Comparison of ENCODE assay signal across 8 cellular contexts in genomic region chr13:50991624-50992610, GRCh38.
DNase-seq lines count a peak whose midpoint lies in the region; ATAC-seq and TF ChIP-seq lines count a peak whose summit lies in the region.

No MANE protein-coding gene starts in this region.

- H3K27ac ChIP-seq in CD8-positive, alpha-beta memory T cell (ENCODE audit: low read depth, low read length): no peak overlapping the region

- POLR2A ChIA-PET in CD8-positive, alpha-beta memory T cell (lab: Charles Lee): interaction anchor here (0.6 kb wide), 1 partner anchor 18 kb away, joined by 3 read pairs; no protein-coding TSS in a partner anchor

- peaks cover 15% of the 10 kb centered on the region for H3K4me1 ChIP-seq in CD8-positive, alpha-beta memory T cell (ENCODE audit: insufficient read depth, low read length)

- TF ChIP-seq CTCF in osteocyte (IDR thresholded peaks at IDR 0.05): no peak

- DNase-seq in CD8-positive, alpha-beta memory T cell: peak in 2 of 5 donors; percentile 12 to 25
- no peak for DNase-seq in effector CD8-positive, alpha-beta T cell (lab: John Stamatoyannopoulos, UW)
- DNase-seq in NCI-H526 (lab: John Stamatoyannopoulos, UW) (no peak), osteocyte (ENCODE audit: extremely low spot score, unreplicated experiment) (no peak)

- no peaks in the 10 kb centered on the region for H3K27me3 Mint-ChIP-seq in CD8-positive, alpha-beta memory T cell
- H3K27me3 Mint-ChIP-seq in activated T-helper 17 cell treated with anti-CD3 and anti-CD28 coated beads, Interleukin-2, amount 50 U/mL, for 72 hours: no peaks in the 10 kb centered on the region
- no peaks in the 10 kb centered on the region for H3K27me3 Mint-ChIP-seq in stimulated activated memory B cell treated with anti-CD40 and anti-IgM and Interleukin-4, amounts not matched to agents 10 μg/mL and 1 μg/mL and 100 μg/mL, for 72 hours
- H3K27me3 Mint-ChIP-seq in osteocyte (ENCODE audit: unreplicated experiment): peaks cover 5% of the 10 kb centered on the region

- H3K4me1 Mint-ChIP-seq in CD8-positive, alpha-beta memory T cell: peaks cover 17 to 37% (median 29%) of the 10 kb centered on the region in 3 donors
- H3K4me1 Mint-ChIP-seq in activated T-helper 17 cell treated with anti-CD3 and anti-CD28 coated beads, Interleukin-2, amount 50 U/mL, for 72 hours: peaks cover 11% of the 10 kb centered on the region
- peaks cover 20% of the 10 kb centered on the region for H3K4me1 Mint-ChIP-seq in stimulated activated memory B cell treated with anti-CD40 and anti-IgM and Interleukin-4, amounts not matched to agents 10 μg/mL and 1 μg/mL and 100 μg/mL, for 72 hours
- peaks cover 7% of the 10 kb centered on the region for H3K4me1 Mint-ChIP-seq in osteocyte (ENCODE audit: unreplicated experiment)

- no peaks in the 10 kb centered on the region for H3K36me3 ChIP-seq in CD8-positive, alpha-beta memory T cell (ENCODE audit: insufficient read depth, low read length)

- peak overlapping the region; percentile 51 to 92 (median 68) for H3K27ac Mint-ChIP-seq in CD8-positive, alpha-beta memory T cell
- peak overlapping the region; percentile 18 for H3K27ac Mint-ChIP-seq in activated T-helper 17 cell treated with anti-CD3 and anti-CD28 coated beads, Interleukin-2, amount 50 U/mL, for 72 hours
- peak overlapping the region; percentile 65 for H3K27ac Mint-ChIP-seq in stimulated activated memory B cell treated with anti-CD40 and anti-IgM and Interleukin-4, amounts not matched to agents 10 μg/mL and 1 μg/mL and 100 μg/mL, for 72 hours
- H3K27ac Mint-ChIP-seq in osteocyte (ENCODE audit: unreplicated experiment): no peak overlapping the region

- H3K4me3 ChIP-seq in CD8-positive, alpha-beta memory T cell (ENCODE audit: low read length): no peak overlapping the region

- CTCF ChIA-PET in CD8-positive, alpha-beta memory T cell (lab: Charles Lee): no interaction called here

- H3K9me3 ChIP-seq in CD8-positive, alpha-beta memory T cell (ENCODE audit: low read length): no peaks in the 10 kb centered on the region

- peak overlapping the region in 6 of 7 donors; percentile 49 to 78 (median 63) for H3K4me3 Mint-ChIP-seq in CD8-positive, alpha-beta memory T cell
- peak overlapping the region; percentile 12 for H3K4me3 Mint-ChIP-seq in activated T-helper 17 cell treated with anti-CD3 and anti-CD28 coated beads, Interleukin-2, amount 50 U/mL, for 72 hours
- no peak overlapping the region for H3K4me3 Mint-ChIP-seq in stimulated activated memory B cell treated with anti-CD40 and anti-IgM and Interleukin-4, amounts not matched to agents 10 μg/mL and 1 μg/mL and 100 μg/mL, for 72 hours
- H3K4me3 Mint-ChIP-seq in osteocyte (ENCODE audit: unreplicated experiment): no peak overlapping the region

- peaks cover 0 to 6% (median 3%) of the 10 kb centered on the region in 5 donors for H3K9me3 Mint-ChIP-seq in CD8-positive, alpha-beta memory T cell
- H3K9me3 Mint-ChIP-seq in activated T-helper 17 cell treated with anti-CD3 and anti-CD28 coated beads, Interleukin-2, amount 50 U/mL, for 72 hours: peaks cover 5% of the 10 kb centered on the region
- H3K9me3 Mint-ChIP-seq in stimulated activated memory B cell treated with anti-CD40 and anti-IgM and Interleukin-4, amounts not matched to agents 10 μg/mL and 1 μg/mL and 100 μg/mL, for 72 hours: no peaks in the 10 kb centered on the region
- peaks cover 6% of the 10 kb centered on the region for H3K9me3 Mint-ChIP-seq in osteocyte (ENCODE audit: unreplicated experiment)

- no peaks in the 10 kb centered on the region for H3K27me3 ChIP-seq in CD8-positive, alpha-beta memory T cell (ENCODE audit: insufficient read depth, low read length, poor library complexity, severe bottlenecking)

- ATAC-seq in GM19324 (IDR thresholded peaks at IDR 0.05; ENCODE audit: low FRiP score, unreplicated experiment) (peak; percentile 77), HG03342 (IDR thresholded peaks at IDR 0.05; ENCODE audit: unreplicated experiment) (peak; percentile 91)
- ATAC-seq in activated T-helper 17 cell treated with anti-CD3 and anti-CD28 coated beads, Interleukin-2, amount 50 U/mL, for 72 hours (replicated peaks): peak; percentile 83
- ATAC-seq in stimulated activated memory B cell treated with anti-CD40 and anti-IgM and Interleukin-4, amounts not matched to agents 10 μg/mL and 1 μg/mL and 100 μg/mL, for 72 hours: peak; percentile 72

- peaks cover 0 to 5% (median 2%) of the 10 kb centered on the region in 3 donors for H3K36me3 Mint-ChIP-seq in CD8-positive, alpha-beta memory T cell
- H3K36me3 Mint-ChIP-seq in activated T-helper 17 cell treated with anti-CD3 and anti-CD28 coated beads, Interleukin-2, amount 50 U/mL, for 72 hours (ENCODE audit: low read depth): no peaks in the 10 kb centered on the region
- H3K36me3 Mint-ChIP-seq in stimulated activated memory B cell treated with anti-CD40 and anti-IgM and Interleukin-4, amounts not matched to agents 10 μg/mL and 1 μg/mL and 100 μg/mL, for 72 hours: no peaks in the 10 kb centered on the region
- H3K36me3 Mint-ChIP-seq in osteocyte (ENCODE audit: unreplicated experiment): no peaks in the 10 kb centered on the region

Comparison
In these comparisons a context has a peak if more than half of its experiments do, and no peak if none do; other contexts are left out.
1. H3K4me3 Mint-ChIP-seq: peak in CD8-positive, alpha-beta memory T cell (6 of 7) and activated T-helper 17 cell treated with anti-CD3 and anti-CD28 coated beads, Interleukin-2, amount 50 U/mL, for 72 hours (single experiment); none in stimulated activated memory B cell treated with anti-CD40 and anti-IgM and Interleukin-4, amounts not matched to agents 10 μg/mL and 1 μg/mL and 100 μg/mL, for 72 hours (single experiment) and osteocyte (single experiment).
2. Peak in every context shown above with its lines, with median percentiles within 50 percentile points of each other: ATAC-seq.